In genomic region chr3:150401285-150401684, GRCh38 we compare ENCODE assay signal across 1 cellular context.
TF ChIP-seq lines count a peak whose summit lies in the region.

No MANE protein-coding gene starts in this region.

TF ChIP-seq in WTC11, 78 proteins besides CTCF, POLR2A, EP300 and RAD21:
- TF ChIP-seq ZNF317 (CRISPR knock-in tag; IDR thresholded peaks at IDR 0.05; ENCODE audit: borderline replicate concordance, low read depth) (no peak), GRHL2 (CRISPR knock-in tag; IDR thresholded peaks at IDR 0.05; ENCODE audit: insufficient replicate concordance, severe bottlenecking) (no peak), IRF2 (CRISPR knock-in tag; IDR thresholded peaks at IDR 0.05; ENCODE audit: borderline replicate concordance, low read depth) (no peak), ZNF263 (CRISPR knock-in tag; IDR thresholded peaks at IDR 0.05; ENCODE audit: low read depth) (no peak), ZNF396 (CRISPR knock-in tag; IDR thresholded peaks at IDR 0.05; ENCODE audit: borderline replicate concordance) (no peak)
- TF ChIP-seq, protein P1, sequence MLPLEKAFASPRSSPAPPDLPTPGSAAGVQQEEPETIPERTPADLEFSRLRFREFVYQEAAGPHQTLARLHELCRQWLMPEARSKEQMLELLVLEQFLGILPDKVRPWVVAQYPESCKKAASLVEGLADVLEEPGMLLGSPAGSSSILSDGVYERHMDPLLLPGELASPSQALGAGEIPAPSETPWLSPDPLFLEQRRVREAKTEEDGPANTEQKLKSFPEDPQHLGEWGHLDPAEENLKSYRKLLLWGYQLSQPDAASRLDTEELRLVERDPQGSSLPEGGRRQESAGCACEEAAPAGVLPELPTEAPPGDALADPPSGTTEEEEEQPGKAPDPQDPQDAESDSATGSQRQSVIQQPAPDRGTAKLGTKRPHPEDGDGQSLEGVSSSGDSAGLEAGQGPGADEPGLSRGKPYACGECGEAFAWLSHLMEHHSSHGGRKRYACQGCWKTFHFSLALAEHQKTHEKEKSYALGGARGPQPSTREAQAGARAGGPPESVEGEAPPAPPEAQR (CRISPR knock-in tag; IDR thresholded peaks at IDR 0.05), result no peak
TF ChIP-seq in WTC11: peak in this region for 0.
